1 cellular context compared by ENCODE assay signal in the genomic region with DNA sequence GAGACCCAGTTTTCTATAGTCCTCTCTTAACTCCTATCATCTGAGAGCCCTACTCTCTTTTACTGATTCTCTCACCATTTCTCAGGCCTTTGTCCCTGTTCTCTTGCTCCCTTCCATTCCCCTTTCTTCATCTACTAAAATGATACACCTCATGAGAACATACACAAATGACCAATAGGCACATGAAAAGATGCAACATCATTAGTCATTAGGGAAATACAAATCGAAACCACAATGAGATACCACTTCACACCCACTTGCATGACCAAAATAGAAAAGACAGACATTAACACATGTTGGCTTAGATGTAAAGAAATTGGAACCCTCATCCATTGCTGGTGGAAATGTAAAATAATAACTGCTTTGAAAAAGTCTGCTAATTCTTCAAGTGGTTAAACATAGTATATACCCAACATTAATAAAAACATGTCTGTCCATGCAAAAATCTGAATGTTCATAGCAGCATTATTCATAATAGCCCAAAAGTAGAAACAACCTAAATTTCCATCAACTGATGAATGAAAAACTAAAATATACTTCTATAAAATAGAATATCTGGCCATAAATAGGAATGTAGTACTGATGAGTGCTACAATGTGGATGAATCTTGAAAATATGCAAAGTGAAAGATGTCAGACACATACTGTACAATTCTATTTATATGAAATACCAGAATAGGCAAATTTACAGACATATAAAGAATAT.
TF ChIP-seq lines count a peak whose summit lies in the region.

No MANE protein-coding gene starts in this region.

TF ChIP-seq in GM23338, 12 proteins besides CTCF, POLR2A, EP300 and RAD21 (continued from another document):
- TF ChIP-seq, protein P1, sequence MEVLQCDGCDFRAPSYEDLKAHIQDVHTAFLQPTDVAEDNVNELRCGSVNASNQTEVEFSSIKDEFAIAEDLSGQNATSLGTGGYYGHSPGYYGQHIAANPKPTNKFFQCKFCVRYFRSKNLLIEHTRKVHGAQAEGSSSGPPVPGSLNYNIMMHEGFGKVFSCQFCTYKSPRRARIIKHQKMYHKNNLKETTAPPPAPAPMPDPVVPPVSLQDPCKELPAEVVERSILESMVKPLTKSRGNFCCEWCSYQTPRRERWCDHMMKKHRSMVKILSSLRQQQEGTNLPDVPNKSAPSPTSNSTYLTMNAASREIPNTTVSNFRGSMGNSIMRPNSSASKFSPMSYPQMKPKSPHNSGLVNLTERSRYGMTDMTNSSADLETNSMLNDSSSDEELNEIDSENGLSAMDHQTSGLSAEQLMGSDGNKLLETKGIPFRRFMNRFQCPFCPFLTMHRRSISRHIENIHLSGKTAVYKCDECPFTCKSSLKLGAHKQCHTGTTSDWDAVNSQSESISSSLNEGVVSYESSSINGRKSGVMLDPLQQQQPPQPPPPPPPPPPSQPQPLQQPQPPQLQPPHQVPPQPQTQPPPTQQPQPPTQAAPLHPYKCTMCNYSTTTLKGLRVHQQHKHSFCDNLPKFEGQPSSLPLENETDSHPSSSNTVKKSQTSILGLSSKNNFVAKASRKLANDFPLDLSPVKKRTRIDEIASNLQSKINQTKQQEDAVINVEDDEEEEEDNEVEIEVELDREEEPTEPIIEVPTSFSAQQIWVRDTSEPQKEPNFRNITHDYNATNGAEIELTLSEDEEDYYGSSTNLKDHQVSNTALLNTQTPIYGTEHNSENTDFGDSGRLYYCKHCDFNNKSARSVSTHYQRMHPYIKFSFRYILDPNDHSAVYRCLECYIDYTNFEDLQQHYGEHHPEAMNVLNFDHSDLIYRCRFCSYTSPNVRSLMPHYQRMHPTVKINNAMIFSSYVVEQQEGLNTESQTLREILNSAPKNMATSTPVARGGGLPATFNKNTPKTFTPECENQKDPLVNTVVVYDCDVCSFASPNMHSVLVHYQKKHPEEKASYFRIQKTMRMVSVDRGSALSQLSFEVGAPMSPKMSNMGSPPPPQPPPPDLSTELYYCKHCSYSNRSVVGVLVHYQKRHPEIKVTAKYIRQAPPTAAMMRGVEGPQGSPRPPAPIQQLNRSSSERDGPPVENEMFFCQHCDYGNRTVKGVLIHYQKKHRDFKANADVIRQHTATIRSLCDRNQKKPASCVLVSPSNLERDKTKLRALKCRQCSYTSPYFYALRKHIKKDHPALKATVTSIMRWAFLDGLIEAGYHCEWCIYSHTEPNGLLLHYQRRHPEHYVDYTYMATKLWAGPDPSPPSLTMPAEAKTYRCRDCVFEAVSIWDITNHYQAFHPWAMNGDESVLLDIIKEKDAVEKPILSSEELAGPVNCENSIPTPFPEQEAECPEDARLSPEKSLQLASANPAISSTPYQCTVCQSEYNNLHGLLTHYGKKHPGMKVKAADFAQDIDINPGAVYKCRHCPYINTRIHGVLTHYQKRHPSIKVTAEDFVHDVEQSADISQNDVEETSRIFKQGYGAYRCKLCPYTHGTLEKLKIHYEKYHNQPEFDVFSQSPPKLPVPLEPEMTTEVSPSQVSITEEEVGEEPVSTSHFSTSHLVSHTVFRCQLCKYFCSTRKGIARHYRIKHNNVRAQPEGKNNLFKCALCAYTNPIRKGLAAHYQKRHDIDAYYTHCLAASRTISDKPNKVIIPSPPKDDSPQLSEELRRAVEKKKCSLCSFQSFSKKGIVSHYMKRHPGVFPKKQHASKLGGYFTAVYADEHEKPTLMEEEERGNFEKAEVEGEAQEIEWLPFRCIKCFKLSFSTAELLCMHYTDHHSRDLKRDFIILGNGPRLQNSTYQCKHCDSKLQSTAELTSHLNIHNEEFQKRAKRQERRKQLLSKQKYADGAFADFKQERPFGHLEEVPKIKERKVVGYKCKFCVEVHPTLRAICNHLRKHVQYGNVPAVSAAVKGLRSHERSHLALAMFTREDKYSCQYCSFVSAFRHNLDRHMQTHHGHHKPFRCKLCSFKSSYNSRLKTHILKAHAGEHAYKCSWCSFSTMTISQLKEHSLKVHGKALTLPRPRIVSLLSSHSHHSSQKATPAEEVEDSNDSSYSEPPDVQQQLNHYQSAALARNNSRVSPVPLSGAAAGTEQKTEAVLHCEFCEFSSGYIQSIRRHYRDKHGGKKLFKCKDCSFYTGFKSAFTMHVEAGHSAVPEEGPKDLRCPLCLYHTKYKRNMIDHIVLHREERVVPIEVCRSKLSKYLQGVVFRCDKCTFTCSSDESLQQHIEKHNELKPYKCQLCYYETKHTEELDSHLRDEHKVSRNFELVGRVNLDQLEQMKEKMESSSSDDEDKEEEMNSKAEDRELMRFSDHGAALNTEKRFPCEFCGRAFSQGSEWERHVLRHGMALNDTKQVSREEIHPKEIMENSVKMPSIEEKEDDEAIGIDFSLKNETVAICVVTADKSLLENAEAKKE (CRISPR knock-in tag; IDR thresholded peaks at IDR 0.05), result no peak
- TF ChIP-seq CREB1 (CRISPR knock-in tag; IDR thresholded peaks at IDR 0.05; ENCODE audit: low read depth) (no peak), JUNB (IDR thresholded peaks at IDR 0.05; ENCODE audit: unreplicated experiment) (no peak), EZH2phosphoT487 (IDR thresholded peaks at IDR 0.05; ENCODE audit: unreplicated experiment) (no peak), ZNF114 (CRISPR knock-in tag; IDR thresholded peaks at IDR 0.05) (no peak), NANOG (IDR thresholded peaks at IDR 0.05; ENCODE audit: borderline replicate concordance) (no peak), POLR2AphosphoS5 (IDR thresholded peaks at IDR 0.05; ENCODE audit: low read depth) (no peak), STAT1 (IDR thresholded peaks at IDR 0.05; ENCODE audit: unreplicated experiment) (no peak)
TF ChIP-seq in GM23338: peak in this region for 0.
